In genomic region chr22:35539487-35539886, GRCh38 we compare ENCODE assay signal across 10 cellular contexts. TPM values are rescaled to one million over a fixed set of nuclear protein-coding genes. Genes with fewer than 3 reads are reported as not detected.
DNase-seq lines count a peak whose midpoint lies in the region; ATAC-seq, FAIRE-seq and TF ChIP-seq lines count a peak whose summit lies in the region.
"Had no signal": no experiment of that assay in that cellular context is flagged by ENCODE, and none has a peak within 500 bp of the region (broad histone marks: within the 10 kb centered on the region; RNA-seq: fewer than 3 reads in every experiment).

No MANE protein-coding gene starts in this region.

- H3K4ac ChIP-seq in IMR-90 (ENCODE audit: low read depth, low read length): peak overlapping the region; percentile 62

- H4K8ac ChIP-seq in IMR-90 (ENCODE audit: low read depth in 2 of 2, low read length in 2 of 2): peak overlapping the region; percentile 61 to 84; a peak in 3 of 4 replicates

- H3K9me3 ChIP-seq in CD4-positive, CD25-positive, alpha-beta regulatory T cell (ENCODE audit: control insufficient read depth in 2 of 2, low read length in 2 of 2): no peaks in the 10 kb centered on the region
- H3K9me3 ChIP-seq in IMR-90 (ENCODE audit: control insufficient read depth, insufficient read depth, low read length): no peaks in the 10 kb centered on the region
- H3K9me3 ChIP-seq in small intestine (ENCODE audit: control insufficient read depth, low read depth): no peaks in the 10 kb centered on the region

- intact Hi-C loops in IMR-90 (cut with micrococcal nuclease): no loop called here

- TF ChIP-seq RAD21 in IMR-90 (IDR thresholded peaks at IDR 0.05; ENCODE audit: low read length): no peak

- in situ Hi-C loops in IMR-90 (cut with MboI; ENCODE audit: low sequenced_read_pairs): no loop called here

- no peaks in the 10 kb centered on the region for H3K36me3 ChIP-seq in CD4-positive, CD25-positive, alpha-beta regulatory T cell (ENCODE audit: control insufficient read depth, insufficient read depth, low read length)
- H3K36me3 ChIP-seq in IMR-90 (ENCODE audit: control insufficient read depth, insufficient read depth, low read length): no peaks in the 10 kb centered on the region
- no peaks in the 10 kb centered on the region for H3K36me3 ChIP-seq in bronchial epithelial cell (ENCODE audit: control insufficient read depth, insufficient read depth, low read length)
- no peaks in the 10 kb centered on the region for H3K36me3 ChIP-seq in small intestine (ENCODE audit: control insufficient read depth in 2 of 2, insufficient read depth in 2 of 2, low read length in 2 of 2)

- H4K91ac ChIP-seq in IMR-90 (ENCODE audit: insufficient read depth, low read depth, low read length): peak overlapping the region; percentile 51; the same call in 1 of the 2 replicates

- peaks cover 15% of the 10 kb centered on the region for H3K9me1 ChIP-seq in IMR-90 (ENCODE audit: insufficient read depth, low read length)

- 0 out of 2 replicates have a peak, but pooled peaks cover 5% of the 10 kb centered on the region for H4K20me1 ChIP-seq in IMR-90 (ENCODE audit: insufficient read depth, low read length)

- no peak overlapping the region; the same call in 1 of the 2 replicates for H3K23ac ChIP-seq in IMR-90 (ENCODE audit: low read depth, low read length)

- peaks cover 18% of the 10 kb centered on the region for H3K4me1 ChIP-seq in CD4-positive, CD25-positive, alpha-beta regulatory T cell (ENCODE audit: control insufficient read depth, insufficient read depth, low read length, poor library complexity, severe bottlenecking)
- H3K4me1 ChIP-seq in IMR-90 (ENCODE audit: control insufficient read depth, insufficient read depth, low read length) (peaks cover 20% of the 10 kb centered on the region), small intestine (ENCODE audit: control insufficient read depth in 2 of 2, insufficient read depth in 1 of 2, low read depth in 1 of 2, low read length in 1 of 2) (no peaks in the 10 kb centered on the region)

- no peak for ATAC-seq in CD4-positive, CD25-positive, alpha-beta regulatory T cell (ENCODE audit: low read depth in 2 of 2)
- ATAC-seq in IMR-90 (ENCODE audit: low read depth) (no peak), GM21723 (IDR thresholded peaks at IDR 0.05; ENCODE audit: unreplicated experiment) (no peak)
- no peak for ATAC-seq in stimulated activated naive CD8-positive, alpha-beta T cell treated with anti-CD3 and anti-CD28 coated beads, Interleukin-15, amount 100 ng/mL, for 72 hours

- H2BK5ac ChIP-seq in IMR-90 (ENCODE audit: low read depth, low read length, poor library complexity, severe bottlenecking): peak overlapping the region; percentile 54

- no peak overlapping the region for H3K9ac ChIP-seq in IMR-90 (ENCODE audit: low read depth, low read length)

- WGBS in IMR-90 (ENCODE audit: extremely low coverage in 2 of 2, insufficient read length in 1 of 2), 2 experiments: 100% methylated on average over 1 of the region's 3 CpGs; no CpG with 5 or more reads in 1 of the 2 experiments
- 10 to 20% (median 19%) methylated on average over 3 of the region's 3 CpGs for WGBS in small intestine, 3 donors

- H2BK20ac ChIP-seq in IMR-90 (ENCODE audit: low read depth, low read length): peak overlapping the region; percentile 42; the same call in 1 of the 2 replicates

- TF ChIP-seq CTCF in IMR-90 (conservative IDR thresholded peaks at IDR 0.05; ENCODE audit: low read depth, low read length) (no peak), bronchial epithelial cell (IDR thresholded peaks at IDR 0.05; ENCODE audit: insufficient read depth, low read length, severe bottlenecking) (no peak), neural crest cell (conservative IDR thresholded peaks at IDR 0.05) (no peak)

- peak overlapping the region; percentile 87 for H3K4me2 ChIP-seq in IMR-90 (ENCODE audit: low read depth, low read length)

- no peak for DNase-seq in CD4-positive, CD25-positive, alpha-beta regulatory T cell
- no peak for DNase-seq in IMR-90
- DNase-seq in bronchial epithelial cell (ENCODE audit: low read depth): no peak
- DNase-seq in neural crest cell (ENCODE audit: low read depth, low spot score): no peak
- no peak for DNase-seq in small intestine
- DNase-seq in retina: no peak
- no peak for DNase-seq in stimulated activated naive CD8-positive, alpha-beta T cell treated with anti-CD3 and anti-CD28 coated beads, Interleukin-15, amount 100 ng/mL, for 72 hours
- DNase-seq: GDM1, KG1 had no signal

- H3K36me3 Mint-ChIP-seq in CD4-positive, CD25-positive, alpha-beta regulatory T cell: no peaks in the 10 kb centered on the region
- H3K36me3 Mint-ChIP-seq in neural crest cell (ENCODE audit: low read depth): no peaks in the 10 kb centered on the region

- H3K27me3 ChIP-seq in CD4-positive, CD25-positive, alpha-beta regulatory T cell (ENCODE audit: control insufficient read depth, insufficient read depth, low read length): peaks cover 16% of the 10 kb centered on the region
- no peaks in the 10 kb centered on the region for H3K27me3 ChIP-seq in IMR-90 (ENCODE audit: control insufficient read depth, insufficient read depth, low read length)
- peaks cover 14% of the 10 kb centered on the region for H3K27me3 ChIP-seq in bronchial epithelial cell (ENCODE audit: control insufficient read depth, insufficient read depth, low read length)
- H3K27me3 ChIP-seq in small intestine (ENCODE audit: control insufficient read depth in 2 of 2, insufficient read depth in 2 of 2, low read length in 2 of 2): peaks cover 3 to 8% of the 10 kb centered on the region in 2 donors

- H3K27ac ChIP-seq in CD4-positive, CD25-positive, alpha-beta regulatory T cell (ENCODE audit: insufficient read depth, low read length, poor library complexity, severe bottlenecking): no peak overlapping the region
- H3K27ac ChIP-seq in IMR-90 (ENCODE audit: insufficient read depth, low read length): no peak overlapping the region; the same call in 1 of the 2 replicates
- H3K27ac ChIP-seq in small intestine (ENCODE audit: low read depth in 1 of 2, low read length in 1 of 2): no peak overlapping the region

- peaks cover 0 to 20% (median 4%) of the 10 kb centered on the region in 4 donors for H3K4me1 Mint-ChIP-seq in CD4-positive, CD25-positive, alpha-beta regulatory T cell
- H3K4me1 Mint-ChIP-seq in neural crest cell: no peaks in the 10 kb centered on the region
- peaks cover 13% of the 10 kb centered on the region for H3K4me1 Mint-ChIP-seq in stimulated activated naive CD8-positive, alpha-beta T cell treated with anti-CD3 and anti-CD28 coated beads, Interleukin-15, amount 100 ng/mL, for 72 hours

- peak overlapping the region; percentile 90 for H2AK9ac ChIP-seq in IMR-90 (replicated peaks; ENCODE audit: low read depth, low read length, poor library complexity)

- no TSS peak for BruUV-seq in IMR-90 (replicated peaks; lab: Mats Ljungman, UMichigan)

- no peak overlapping the region for H3K4me3 ChIP-seq in CD4-positive, CD25-positive, alpha-beta regulatory T cell (ENCODE audit: low read depth, low read length)
- H3K4me3 ChIP-seq in IMR-90 (ENCODE audit: insufficient read depth, low read depth, low read length) (no peak overlapping the region), bronchial epithelial cell (ENCODE audit: low read depth, low read length) (peak overlapping the region; percentile 49), small intestine (ENCODE audit: low read depth in 1 of 2, low read length in 2 of 2) (peak overlapping the region in 1 of 2 donors; percentile 49)

- peak overlapping the region in 3 of 4 donors; percentile 63 to 81 (median 74) for H3K4me3 Mint-ChIP-seq in CD4-positive, CD25-positive, alpha-beta regulatory T cell
- H3K4me3 Mint-ChIP-seq in neural crest cell: peak overlapping the region; percentile 57
- peak overlapping the region in 1 of 2 donors; percentile 67 for H3K4me3 Mint-ChIP-seq in stimulated activated naive CD8-positive, alpha-beta T cell treated with anti-CD3 and anti-CD28 coated beads, Interleukin-15, amount 100 ng/mL, for 72 hours

- peak overlapping the region; percentile 81 for H2BK120ac ChIP-seq in IMR-90 (ENCODE audit: low read depth, low read length)

- peak overlapping the region; percentile 94 for H2AK5ac ChIP-seq in IMR-90 (ENCODE audit: low read depth, low read length)

- no peaks in the 10 kb centered on the region; a peak in 1 of 4 replicates for H3K79me1 ChIP-seq in IMR-90 (ENCODE audit: low read depth in 1 of 2, low read length in 2 of 2)

- H3K14ac ChIP-seq in IMR-90 (replicated peaks; ENCODE audit: low read depth, low read length): peak overlapping the region; percentile 45; the same call in 1 of the 2 replicates

- H3K56ac ChIP-seq in IMR-90 (ENCODE audit: extremely low read depth, insufficient read depth, low read length): no peak overlapping the region

- H3K18ac ChIP-seq in IMR-90 (ENCODE audit: low read depth, low read length): peak overlapping the region; percentile 45

- peak overlapping the region; percentile 91 for H2AFZ ChIP-seq in IMR-90 (replicated peaks; ENCODE audit: low read length, poor library complexity)

- FAIRE-seq in bronchial epithelial cell (lab: Jason Lieb, UNC) (no peak), small intestine (lab: Jason Lieb, UNC) (no peak)

- dilution Hi-C loops in IMR-90 (cut with HindIII; ENCODE audit: low sequenced_read_pairs, unreplicated experiment): no loop called here

- H3K27ac Mint-ChIP-seq in CD4-positive, CD25-positive, alpha-beta regulatory T cell: peak overlapping the region in 1 of 3 donors; percentile 17
- no peak overlapping the region for H3K27ac Mint-ChIP-seq in neural crest cell (ENCODE audit: unreplicated experiment)
- peak overlapping the region in 1 of 2 donors; percentile 65 for H3K27ac Mint-ChIP-seq in stimulated activated naive CD8-positive, alpha-beta T cell treated with anti-CD3 and anti-CD28 coated beads, Interleukin-15, amount 100 ng/mL, for 72 hours

- H4K5ac ChIP-seq in IMR-90 (ENCODE audit: low read depth, low read length): peak overlapping the region; percentile 41; the same call in 1 of the 2 replicates

- peaks cover 0 to 2% (median 0%) of the 10 kb centered on the region in 7 donors for H3K9me3 Mint-ChIP-seq in CD4-positive, CD25-positive, alpha-beta regulatory T cell
- no peaks in the 10 kb centered on the region for H3K9me3 Mint-ChIP-seq in neural crest cell
- no peaks in the 10 kb centered on the region for H3K9me3 Mint-ChIP-seq in stimulated activated naive CD8-positive, alpha-beta T cell treated with anti-CD3 and anti-CD28 coated beads, Interleukin-15, amount 100 ng/mL, for 72 hours

- POLR2A ChIA-PET in IMR-90 (lab: Charles Lee; ENCODE audit: unreplicated experiment): no interaction called here

- peaks cover 35% of the 10 kb centered on the region for H3K27me3 Mint-ChIP-seq in CD4-positive, CD25-positive, alpha-beta regulatory T cell
- peaks cover 69% of the 10 kb centered on the region for H3K27me3 Mint-ChIP-seq in neural crest cell (ENCODE audit: low read depth)
- peaks cover 49% of the 10 kb centered on the region for H3K27me3 Mint-ChIP-seq in stimulated activated naive CD8-positive, alpha-beta T cell treated with anti-CD3 and anti-CD28 coated beads, Interleukin-15, amount 100 ng/mL, for 72 hours

- CTCF ChIA-PET in IMR-90 (lab: Yijun Ruan, JAX): interaction anchor here (0.6 to 1.2 kb wide), 2 partner anchors 10 to 109 kb away, joined by 3 read pairs; no protein-coding TSS in a partner anchor

- TF ChIP-seq POLR2A in IMR-90 (IDR thresholded peaks at IDR 0.05; ENCODE audit: low read depth, low read length): no peak

- H2BK15ac ChIP-seq in IMR-90 (ENCODE audit: low read depth, low read length): peak overlapping the region; percentile 85; the same call in 1 of the 3 replicates

RNA-seq across cellular contexts. Expression of gene RASD2, which starts 1.1 kb away (rescaled TPM):
- 1.0 TPM for total RNA-seq in CD4-positive, CD25-positive, alpha-beta regulatory T cell
- under 1 TPM in 1 of 4 donors, not detected in 3; 0.06 TPM for polyA plus RNA-seq in CD4-positive, CD25-positive, alpha-beta regulatory T cell
- total RNA-seq in IMR-90 (2012; rRNA removed) (under 0.01 TPM in 2 replicates), bronchial epithelial cell (0.13 and 0.26 TPM in 2 replicates), neural crest cell (not detected in 2 replicates)
- polyA plus RNA-seq in IMR-90 (2012; rRNA removed) (0.32 and 0.36 TPM in 2 replicates), small intestine (1 to 10 TPM in 2 of 3 donors, under 1 TPM in 1; 0.54 to 1.8 (median 1.6) TPM)
- polyA plus RNA-seq in IMR-90 (2012; cell fraction: cytosol; rRNA removed): 0.21 and 0.26 TPM in 2 replicates
- 0.42 and 0.53 TPM in 2 replicates for polyA plus RNA-seq in IMR-90 (2012; cell fraction: nucleus; rRNA removed; ENCODE audit: low replicate concordance)
